Comparison of ENCODE assay signal across 21 cellular contexts in the genomic region with DNA sequence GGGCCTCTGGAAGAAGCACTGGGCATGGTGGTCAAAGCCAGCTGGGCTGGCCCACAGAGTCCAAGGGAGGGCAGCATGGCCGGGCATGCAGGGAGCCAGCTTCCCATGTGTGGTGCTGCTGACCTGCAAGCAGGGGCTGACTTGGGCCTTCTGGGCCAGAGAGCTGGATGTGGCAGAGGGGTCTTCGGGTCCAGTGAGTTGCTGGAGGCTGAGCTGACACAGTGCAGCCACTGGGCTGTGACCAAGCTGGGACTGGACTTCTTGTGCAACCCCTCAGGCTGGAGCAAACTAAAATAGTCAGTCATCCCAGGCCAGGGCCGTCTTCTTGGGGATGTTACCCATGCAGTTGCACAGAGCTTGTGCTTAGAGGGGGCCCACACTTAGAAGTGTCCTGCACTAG. TPM values are rescaled to one million over a fixed set of nuclear protein-coding genes. Genes with fewer than 3 reads are reported as not detected.
A peak's percentile ranks its signal among the peaks of the same experiment; 100 is the strongest.
DNase-seq lines count a peak whose midpoint lies in the region; ATAC-seq and TF ChIP-seq lines count a peak whose summit lies in the region.
"Had no signal": no experiment of that assay in that cellular context is flagged by ENCODE, and none has a peak within 500 bp of the region (broad histone marks: within the 10 kb centered on the region; RNA-seq: fewer than 3 reads in every experiment).

No MANE protein-coding gene starts in this region.

- no peak overlapping the region for H3K4me3 ChIP-seq in OCI-LY3 (ENCODE audit: low read length)

- H3K9ac ChIP-seq in OCI-LY3 (ENCODE audit: low read length) = no peak overlapping the region
- H3K9ac ChIP-seq: SK-N-SH had no signal

- no peaks in the 10 kb centered on the region for H3K9me3 ChIP-seq in OCI-LY3 (ENCODE audit: insufficient read depth, low read length)
- H3K9me3 ChIP-seq: SK-N-SH had no signal

- H3K4me3 Mint-ChIP-seq in naive B cell = peak overlapping the region in 6 of 8 donors; percentile 56 to 84 (median 70)

- H3K27me3 Mint-ChIP-seq in naive B cell = peaks cover 0 to 5% (median 0%) of the 10 kb centered on the region in 3 donors

- H3K36me3 ChIP-seq in OCI-LY3 (replicated peaks; ENCODE audit: low read depth, low read length) = no peaks in the 10 kb centered on the region

- H3K79me2 ChIP-seq in OCI-LY3 (ENCODE audit: low read length) = no peaks in the 10 kb centered on the region

- H3K27ac ChIP-seq in OCI-LY3 (ENCODE audit: low read length) = no peak overlapping the region
- H3K27ac ChIP-seq: 22Rv1 had no signal

- H3K27ac Mint-ChIP-seq in naive B cell = peak overlapping the region in 3 of 6 donors; percentile 3 to 76 (median 51)

- peaks cover 52 to 70% (median 60%) of the 10 kb centered on the region in 3 donors for H3K4me1 Mint-ChIP-seq in naive B cell

- DNase-seq in activated effector memory CD4-positive, alpha-beta T cell treated with anti-CD3 and anti-CD28 coated beads, Interleukin-2, amount 50 U/mL, for 16 hours = peak; percentile 12
- DNase-seq in activated effector memory CD4-positive, alpha-beta T cell treated with Interleukin-2 at 50 U/mL for 16 hours = no peak
- DNase-seq in naive B cell (no peak), NCI-H2227 (lab: John Stamatoyannopoulos, UW; ENCODE audit: unreplicated experiment) (no peak), NCI-H524 treated with DMSO at 0.1 percent for 48 hours (lab: John Stamatoyannopoulos, UW) (no peak)
- DNase-seq: DMS53, EL, GF-D8, KBM-7, MM.1S, NCI-H1092, NCI-H1436, NCI-H187 treated with DMSO at 0.1 percent for 48 hours, NCI-H2107, SIG-M5, SK-N-SH had no signal

- no peak for TF ChIP-seq CTCF in OCI-LY3 (IDR thresholded peaks at IDR 0.05; ENCODE audit: low read depth, low read length)

- peaks cover 62% of the 10 kb centered on the region for H3K27me3 ChIP-seq in OCI-LY3 (ENCODE audit: low read depth, low read length)

- no peaks in the 10 kb centered on the region for H3K36me3 Mint-ChIP-seq in naive B cell

- ATAC-seq in naive B cell (ENCODE audit: low read depth in 2 of 2) (no peak), HG02840 (IDR thresholded peaks at IDR 0.05; ENCODE audit: low FRiP score, unreplicated experiment) (no peak), HG02885 (IDR thresholded peaks at IDR 0.05; ENCODE audit: poor library complexity, unreplicated experiment) (no peak)
- ATAC-seq: Panc1 had no signal

- peak overlapping the region; percentile 37 for H3K4me2 ChIP-seq in OCI-LY3 (ENCODE audit: low read length)
- H3K4me2 ChIP-seq: SK-N-SH had no signal

- H3K4me1 ChIP-seq in OCI-LY3 (ENCODE audit: low read length) = peaks cover 21% of the 10 kb centered on the region

- H4K20me1 ChIP-seq in OCI-LY3 (ENCODE audit: insufficient read depth, low read length) = no peaks in the 10 kb centered on the region

- no peak overlapping the region for H2AFZ ChIP-seq in OCI-LY3 (ENCODE audit: low read depth, low read length)

- no peaks in the 10 kb centered on the region for H3K9me3 Mint-ChIP-seq in naive B cell

RNA-seq across cellular contexts. Expression of a gene that starts 7.4 kb away (rescaled TPM):
- 10 to 100 TPM in 5 of 6 donors, 1 to 10 TPM in 1; 7.6 to 43.7 (median 24.5) TPM for polyA plus RNA-seq in naive B cell (ENCODE audit: low read depth in 6 of 6)
